ENCODE assay signal across 11 cellular contexts in the genomic region with DNA sequence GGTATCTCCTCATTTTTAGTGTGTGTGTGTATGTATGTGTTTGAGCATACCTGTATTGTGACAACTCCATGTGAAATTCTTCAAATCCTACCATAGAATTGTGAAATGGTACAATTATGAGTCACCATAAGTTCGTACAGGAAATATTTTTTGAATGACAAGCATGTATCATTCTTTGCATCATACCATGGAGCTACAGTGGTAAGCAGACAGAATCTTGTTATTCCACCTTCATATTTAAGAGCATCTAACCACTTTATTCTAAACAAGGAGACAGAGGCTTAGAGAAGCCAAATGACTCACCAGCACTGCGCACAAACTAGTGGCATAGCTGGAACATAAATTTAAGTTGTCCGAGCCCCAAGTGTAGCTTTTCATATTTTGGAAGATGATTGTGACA. TPM values are rescaled to one million over a fixed set of nuclear protein-coding genes. Genes with fewer than 3 reads are reported as not detected.
DNase-seq lines count a peak whose midpoint lies in the region; ATAC-seq, FAIRE-seq and TF ChIP-seq lines count a peak whose summit lies in the region.
"Had no signal": no experiment of that assay in that cellular context is flagged by ENCODE, and none has a peak within 500 bp of the region (broad histone marks: within the 10 kb centered on the region; RNA-seq: fewer than 3 reads in every experiment).

No MANE protein-coding gene starts in this region.

- H3K9me3 ChIP-seq in SJSA1 (replicated peaks) = no peaks in the 10 kb centered on the region
- no peaks in the 10 kb centered on the region for H3K9me3 ChIP-seq in MM.1S (replicated peaks; ENCODE audit: insufficient read depth, low read length)
- H3K9me3 ChIP-seq: ascending aorta had no signal

- intact Hi-C loops in natural killer cell (cut with micrococcal nuclease) = loop anchor here (10.0 kb wide), 1 partner anchor 1578 kb away; the partner anchor contains the start of gene TSC22D1

- H3K27ac Mint-ChIP-seq in natural killer cell treated with Interleukin-12 subunit alpha and Interleukin-12 subunit beta and Interleukin-15 and Interleukin-18, amount 100 ng/mL, for 72 hours = peak overlapping the region; percentile 91 to 99
- no peak overlapping the region for H3K27ac Mint-ChIP-seq in natural killer cell
- H3K27ac Mint-ChIP-seq: progenitor cell of endocrine pancreas had no signal

- no peak overlapping the region for H3K9ac ChIP-seq in MM.1S (ENCODE audit: low read length)

- H3K4me3 ChIP-seq in SJSA1 (no peak overlapping the region), MM.1S (ENCODE audit: low read length) (no peak overlapping the region)
- H3K4me3 ChIP-seq: ascending aorta had no signal

- no peaks in the 10 kb centered on the region for H3K79me2 ChIP-seq in MM.1S (ENCODE audit: low read length)

- H3K27ac ChIP-seq in SJSA1 (peak overlapping the region; percentile 73), MM.1S (ENCODE audit: low read length) (no peak overlapping the region)
- H3K27ac ChIP-seq: ascending aorta had no signal

- TF ChIP-seq CTCF in natural killer cell (IDR thresholded peaks at IDR 0.05) (no peak), MM.1S (IDR thresholded peaks at IDR 0.05; ENCODE audit: low read length) (no peak)

- peak; percentile 60 to 62 for ATAC-seq in natural killer cell treated with Interleukin-12 subunit alpha and Interleukin-12 subunit beta and Interleukin-15 and Interleukin-18, amount 100 ng/mL, for 72 hours
- no peak for ATAC-seq in natural killer cell

- no peak for DNase-seq in natural killer cell treated with Interleukin-12 subunit alpha and Interleukin-12 subunit beta and Interleukin-15 and Interleukin-18, amount 100 ng/mL, for 72 hours (ENCODE audit: low spot score)
- DNase-seq in natural killer cell = no peak
- DNase-seq in SJSA1 (ENCODE audit: low read depth in 1 of 2, low spot score in 2 of 2) = peak; percentile 61 to 78
- DNase-seq in fibroblast of gingiva (ENCODE audit: low read depth) = peak; percentile 83
- peak; percentile 23 for DNase-seq in urothelium cell line (ENCODE audit: low spot score)
- no peak for DNase-seq in MM.1S
- DNase-seq in stimulated activated CD4-positive, alpha-beta T cell treated with anti-CD3 and anti-CD28 coated beads, Interleukin-12 subunit alpha, Interleukin-12 subunit beta, amount 100 ng/mL, for 4 hours = no peak
- DNase-seq in middle frontal gyrus (ENCODE audit: extremely low spot score, low spot score) = no peak
- DNase-seq: NCI-H187 treated with DMSO at 0.1 percent for 48 hours had no signal

- no peak overlapping the region for H2AFZ ChIP-seq in MM.1S (ENCODE audit: low read length)

- H3K9me3 Mint-ChIP-seq in natural killer cell treated with Interleukin-12 subunit alpha and Interleukin-12 subunit beta and Interleukin-15 and Interleukin-18, amount 100 ng/mL, for 72 hours = no peaks in the 10 kb centered on the region
- no peaks in the 10 kb centered on the region for H3K9me3 Mint-ChIP-seq in natural killer cell

- H3K36me3 Mint-ChIP-seq in natural killer cell treated with Interleukin-12 subunit alpha and Interleukin-12 subunit beta and Interleukin-15 and Interleukin-18, amount 100 ng/mL, for 72 hours = no peaks in the 10 kb centered on the region
- no peaks in the 10 kb centered on the region for H3K36me3 Mint-ChIP-seq in natural killer cell

- H3K4me1 Mint-ChIP-seq in natural killer cell treated with Interleukin-12 subunit alpha and Interleukin-12 subunit beta and Interleukin-15 and Interleukin-18, amount 100 ng/mL, for 72 hours (ENCODE audit: low read depth in 2 of 2) = peaks cover 54 to 59% of the 10 kb centered on the region in 2 donors
- H3K4me1 Mint-ChIP-seq in natural killer cell = peaks cover 15 to 16% of the 10 kb centered on the region in 2 donors

- H3F3A ChIP-seq in MM.1S (ENCODE audit: insufficient read depth, low read length) = peaks cover 19% of the 10 kb centered on the region; the same call in 1 of the 2 replicates

- no peaks in the 10 kb centered on the region for H3K27me3 ChIP-seq in SJSA1 (replicated peaks)
- no peaks in the 10 kb centered on the region for H3K27me3 ChIP-seq in MM.1S (replicated peaks; ENCODE audit: insufficient read depth, low read length)
- H3K27me3 ChIP-seq: ascending aorta had no signal

- H3K27me3 Mint-ChIP-seq in natural killer cell treated with Interleukin-12 subunit alpha and Interleukin-12 subunit beta and Interleukin-15 and Interleukin-18, amount 100 ng/mL, for 72 hours = no peaks in the 10 kb centered on the region
- H3K27me3 Mint-ChIP-seq in natural killer cell (ENCODE audit: low read depth in 2 of 2) = no peaks in the 10 kb centered on the region

- no peaks in the 10 kb centered on the region for H4K20me1 ChIP-seq in MM.1S (ENCODE audit: insufficient read depth, low read length)

- H3K4me1 ChIP-seq in SJSA1 (replicated peaks) (peaks cover 31% of the 10 kb centered on the region), MM.1S (ENCODE audit: low read length) (peaks cover 5% of the 10 kb centered on the region; the same call in 1 of the 2 replicates)
- H3K4me1 ChIP-seq: ascending aorta had no signal

- no peak overlapping the region for H3K4me2 ChIP-seq in MM.1S (ENCODE audit: low read depth, low read length)

- no peaks in the 10 kb centered on the region for H3K9me2 ChIP-seq in MM.1S (replicated peaks; ENCODE audit: insufficient read depth, low read length)

- H3K4me3 Mint-ChIP-seq in natural killer cell treated with Interleukin-12 subunit alpha and Interleukin-12 subunit beta and Interleukin-15 and Interleukin-18, amount 100 ng/mL, for 72 hours = peak overlapping the region; percentile 64
- H3K4me3 Mint-ChIP-seq in natural killer cell = no peak overlapping the region

- FAIRE-seq in urothelium cell line (lab: Jason Lieb, UNC) = no peak

- H3K36me3 ChIP-seq in SJSA1 = no peaks in the 10 kb centered on the region
- H3K36me3 ChIP-seq in MM.1S (replicated peaks; ENCODE audit: insufficient read depth, low read length) = no peaks in the 10 kb centered on the region
- H3K36me3 ChIP-seq: ascending aorta had no signal

RNA-seq across cellular contexts. Expression of gene EPSTI1, which starts 4.5 kb away (rescaled TPM):
- total RNA-seq in natural killer cell treated with Interleukin-12 subunit alpha and Interleukin-12 subunit beta and Interleukin-15 and Interleukin-18, amount 100 ng/mL, for 72 hours = 10 to 100 TPM; 29.6 to 37.9 TPM
- total RNA-seq in natural killer cell = 10 to 100 TPM; 23.4 to 57.4 (median 34.4) TPM
- total RNA-seq in SJSA1 (2014; rRNA removed; shearing (Covaris generic)) = 10.2 and 21.3 TPM in 2 replicates

RNA-seq across cellular contexts. Expression of gene DNAJC15, which starts 26.8 kb away (rescaled TPM):
- 10 to 100 TPM; 17.6 to 21.0 TPM for total RNA-seq in natural killer cell treated with Interleukin-12 subunit alpha and Interleukin-12 subunit beta and Interleukin-15 and Interleukin-18, amount 100 ng/mL, for 72 hours
- total RNA-seq in natural killer cell = 1 to 10 TPM; 7.7 to 10.0 (median 8.3) TPM
- 20.7 and 25.2 TPM in 2 replicates for total RNA-seq in SJSA1 (2014; rRNA removed; shearing (Covaris generic))

Comparison
In these comparisons a context has a peak if more than half of its experiments do, and no peak if none do; other contexts are left out.
1. ATAC-seq: peak in natural killer cell treated with Interleukin-12 subunit alpha and Interleukin-12 subunit beta and Interleukin-15 and Interleukin-18, amount 100 ng/mL, for 72 hours (2 of 2); none in natural killer cell (0 of 3).
2. H3K27ac Mint-ChIP-seq: peak in natural killer cell treated with Interleukin-12 subunit alpha and Interleukin-12 subunit beta and Interleukin-15 and Interleukin-18, amount 100 ng/mL, for 72 hours (2 of 2); none in natural killer cell (0 of 2).
3. DNase-seq: peak in SJSA1 (2 of 2), fibroblast of gingiva (single experiment) and urothelium cell line (single experiment); none in natural killer cell treated with Interleukin-12 subunit alpha and Interleukin-12 subunit beta and Interleukin-15 and Interleukin-18, amount 100 ng/mL, for 72 hours (single experiment), natural killer cell (single experiment), MM.1S (single experiment), stimulated activated CD4-positive, alpha-beta T cell treated with anti-CD3 and anti-CD28 coated beads, Interleukin-12 subunit alpha, Interleukin-12 subunit beta, amount 100 ng/mL, for 4 hours (single experiment) and middle frontal gyrus (single experiment).